In genomic region chr10:68212721-68213352, GRCh38 we compare ENCODE assay signal across 9 cellular contexts. TPM values are rescaled to one million over a fixed set of nuclear protein-coding genes. Genes with fewer than 3 reads are reported as not detected.
A peak's percentile ranks its signal among the peaks of the same experiment; 100 is the strongest.
DNase-seq lines count a peak whose midpoint lies in the region; ATAC-seq and TF ChIP-seq lines count a peak whose summit lies in the region.
"Had no signal": no experiment of that assay in that cellular context is flagged by ENCODE, and none has a peak within 500 bp of the region (broad histone marks: within the 10 kb centered on the region; RNA-seq: fewer than 3 reads in every experiment).

No MANE protein-coding gene starts in this region.

- peaks cover 6% of the 10 kb centered on the region for H3K4me1 ChIP-seq in endodermal cell (ENCODE audit: control insufficient read depth, insufficient read depth, low read length)

- TF ChIP-seq CTCF in 22Rv1 (IDR thresholded peaks at IDR 0.05) (peak; percentile 85), endodermal cell (conservative IDR thresholded peaks at IDR 0.05) (peak; percentile 82), omental fat pad (IDR thresholded peaks at IDR 0.05) (no peak)

- H3K36me3 ChIP-seq in endodermal cell (ENCODE audit: control insufficient read depth, insufficient read depth, low read length) = no peaks in the 10 kb centered on the region

- peak; percentile 62 for ATAC-seq in omental fat pad (ENCODE audit: low FRiP score)
- no peak for ATAC-seq in left colon
- no peak for ATAC-seq in HG02571 (IDR thresholded peaks at IDR 0.05; ENCODE audit: unreplicated experiment)

- peaks cover 9% of the 10 kb centered on the region for H3K4me1 Mint-ChIP-seq in endodermal cell

- no peak overlapping the region for H3K4me3 Mint-ChIP-seq in endodermal cell
- H3K4me3 Mint-ChIP-seq: dendritic cell treated with granulocyte-macrophage colony-stimulating factor and Interleukin-4, amounts not matched to agents 40 ng/mL and 50 ng/mL, for 4 days had no signal

- no peak overlapping the region for H3K4me3 ChIP-seq in endodermal cell (ENCODE audit: low read length)

- H3K27ac Mint-ChIP-seq in endodermal cell = no peak overlapping the region
- H3K27ac Mint-ChIP-seq: dendritic cell treated with granulocyte-macrophage colony-stimulating factor and Interleukin-4, amounts not matched to agents 40 ng/mL and 50 ng/mL, for 4 days had no signal

- WGBS in endodermal cell (ENCODE audit: insufficient coverage in 1 of 2, insufficient read length in 1 of 2), 2 experiments = 58 to 70% methylated on average over 4 to 8 of the region's 8 CpGs

- intact Hi-C loops in left colon (cut with DNase I, micrococcal nuclease) = loop anchor here in 1 of 2 donors (5.0 kb wide), 1 partner anchor 89 kb away; no protein-coding TSS in a partner anchor

- H3K36me3 Mint-ChIP-seq in endodermal cell (ENCODE audit: low read depth) = no peaks in the 10 kb centered on the region

- in situ Hi-C loops in G401 (cut with HindIII; ENCODE audit: low sequenced_read_pairs) = no loop called here

- H3K9me3 Mint-ChIP-seq in endodermal cell = no peaks in the 10 kb centered on the region
- H3K9me3 Mint-ChIP-seq: dendritic cell treated with granulocyte-macrophage colony-stimulating factor and Interleukin-4, amounts not matched to agents 40 ng/mL and 50 ng/mL, for 4 days had no signal

- H3K27ac ChIP-seq in 22Rv1 (no peak overlapping the region), endodermal cell (ENCODE audit: low read depth, low read length) (no peak overlapping the region)

- H3K9me3 ChIP-seq in endodermal cell (ENCODE audit: control insufficient read depth, low read length) = no peaks in the 10 kb centered on the region

- DNase-seq in G401 (ENCODE audit: low spot score) = peak; percentile 61
- peak; percentile 1 for DNase-seq in NCI-H748 treated with DMSO at 0.1 percent for 48 hours (lab: John Stamatoyannopoulos, UW)
- no peak for DNase-seq in endodermal cell
- no peak for DNase-seq in omental fat pad (ENCODE audit: low spot score)
- DNase-seq in left colon = no peak
- DNase-seq in NCI-H1048 (lab: John Stamatoyannopoulos, UW) = no peak

- H3K27me3 Mint-ChIP-seq in endodermal cell (ENCODE audit: insufficient read depth) = peaks cover 7% of the 10 kb centered on the region
- H3K27me3 Mint-ChIP-seq: dendritic cell treated with granulocyte-macrophage colony-stimulating factor and Interleukin-4, amounts not matched to agents 40 ng/mL and 50 ng/mL, for 4 days had no signal

- H3K27me3 ChIP-seq in endodermal cell (ENCODE audit: control insufficient read depth, insufficient read depth, low read length, poor library complexity, severe bottlenecking) = peaks cover 24% of the 10 kb centered on the region

- H3K9ac ChIP-seq in endodermal cell (ENCODE audit: extremely low read depth, low read length, poor library complexity, severe bottlenecking) = no peak overlapping the region

RNA-seq across cellular contexts. Expression of gene ATOH7, which starts 19.1 kb away (rescaled TPM):
- total RNA-seq in G401 (2014; rRNA removed; shearing (Covaris generic)) = 0.37 and 0.92 TPM in 2 replicates
- under 1 TPM; 0.35 to 0.46 TPM for total RNA-seq in endodermal cell
- polyA plus RNA-seq in endodermal cell (2013, experiment 1 of 2) = 0.36 TPM
- 0.29 TPM for polyA plus RNA-seq in endodermal cell (2013, experiment 2 of 2)
- not detected for total RNA-seq in omental fat pad
- total RNA-seq in left colon = under 1 TPM in 1 of 2 donors, not detected in 1; 0.22 TPM

Comparison
In these comparisons a context has a peak if more than half of its experiments do, and no peak if none do; other contexts are left out.
1. CTCF ChIP-seq: peak in 22Rv1 (single experiment) and endodermal cell (single experiment); none in omental fat pad (0 of 3).
2. DNase-seq: peak in G401 (single experiment) and NCI-H748 treated with DMSO at 0.1 percent for 48 hours (single experiment); none in endodermal cell (single experiment), omental fat pad (single experiment), left colon (0 of 2) and NCI-H1048 (single experiment).